Comparison of ENCODE assay signal across 1 cellular context in the genomic region with DNA sequence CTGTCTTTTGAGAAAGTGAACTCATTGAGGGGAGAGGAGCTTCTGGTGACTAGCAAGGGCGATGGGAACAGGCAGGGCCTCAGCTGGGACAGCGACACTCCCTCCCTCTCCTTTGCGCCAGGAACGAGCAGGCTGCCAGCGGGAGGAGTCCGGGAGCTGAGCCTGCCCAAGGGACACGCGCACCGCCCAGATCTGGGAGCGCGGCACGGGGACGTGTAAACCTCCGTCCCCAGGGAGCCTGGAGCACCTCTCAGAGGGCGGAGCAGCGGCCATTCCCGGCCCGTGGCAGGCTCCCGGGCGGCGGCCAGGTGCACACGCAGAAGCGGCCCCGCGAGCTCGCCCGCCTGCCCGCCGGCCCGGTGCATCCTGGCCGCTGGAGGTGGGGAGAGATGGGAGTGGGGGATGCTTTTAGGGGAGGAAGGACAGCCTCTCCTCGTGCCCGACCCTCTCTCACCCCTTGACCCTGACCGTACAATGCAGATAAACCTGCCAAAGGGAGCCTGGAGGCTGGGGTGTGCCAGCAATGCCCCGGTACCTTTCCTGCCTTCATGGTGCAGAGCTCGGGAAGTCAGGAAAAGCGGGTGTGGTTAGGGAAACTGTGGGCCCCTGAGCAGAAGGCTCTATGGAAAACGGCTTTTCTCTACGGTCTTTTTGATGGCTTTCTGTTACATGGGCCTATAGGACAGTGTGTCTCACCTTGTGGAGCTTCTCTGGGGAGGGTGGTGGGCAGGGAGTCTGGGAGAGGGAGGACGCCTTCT.
TF ChIP-seq lines count a peak whose summit lies in the region.

No MANE protein-coding gene starts in this region.

TF ChIP-seq in HEK293, 187 proteins besides CTCF, POLR2A, EP300 and RAD21 (continued from another document and continues in another):
- TF ChIP-seq, protein P1, sequence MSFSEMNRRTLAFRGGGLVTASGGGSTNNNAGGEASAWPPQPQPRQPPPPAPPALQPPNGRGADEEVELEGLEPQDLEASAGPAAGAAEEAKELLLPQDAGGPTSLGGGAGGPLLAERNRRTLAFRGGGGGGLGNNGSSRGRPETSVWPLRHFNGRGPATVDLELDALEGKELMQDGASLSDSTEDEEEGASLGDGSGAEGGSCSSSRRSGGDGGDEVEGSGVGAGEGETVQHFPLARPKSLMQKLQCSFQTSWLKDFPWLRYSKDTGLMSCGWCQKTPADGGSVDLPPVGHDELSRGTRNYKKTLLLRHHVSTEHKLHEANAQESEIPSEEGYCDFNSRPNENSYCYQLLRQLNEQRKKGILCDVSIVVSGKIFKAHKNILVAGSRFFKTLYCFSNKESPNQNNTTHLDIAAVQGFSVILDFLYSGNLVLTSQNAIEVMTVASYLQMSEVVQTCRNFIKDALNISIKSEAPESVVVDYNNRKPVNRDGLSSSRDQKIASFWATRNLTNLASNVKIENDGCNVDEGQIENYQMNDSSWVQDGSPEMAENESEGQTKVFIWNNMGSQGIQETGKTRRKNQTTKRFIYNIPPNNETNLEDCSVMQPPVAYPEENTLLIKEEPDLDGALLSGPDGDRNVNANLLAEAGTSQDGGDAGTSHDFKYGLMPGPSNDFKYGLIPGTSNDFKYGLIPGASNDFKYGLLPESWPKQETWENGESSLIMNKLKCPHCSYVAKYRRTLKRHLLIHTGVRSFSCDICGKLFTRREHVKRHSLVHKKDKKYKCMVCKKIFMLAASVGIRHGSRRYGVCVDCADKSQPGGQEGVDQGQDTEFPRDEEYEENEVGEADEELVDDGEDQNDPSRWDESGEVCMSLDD (tag by site-specific recombination; IDR thresholded peaks at IDR 0.05): 0 out of 2 replicates have a peak, but pooled peaks have one; percentile 36
- TF ChIP-seq SP3 (tag by site-specific recombination; IDR thresholded peaks at IDR 0.05) (peak; percentile 64), ZNF768 (tag by site-specific recombination; IDR thresholded peaks at IDR 0.05) (no peak), ZNF701 (tag by site-specific recombination; IDR thresholded peaks at IDR 0.05) (no peak), ZNF48 (tag by site-specific recombination; IDR thresholded peaks at IDR 0.05) (no peak), ZNF555 (tag by site-specific recombination; conservative IDR thresholded peaks at IDR 0.05) (no peak), ZFP41 (tag by site-specific recombination; IDR thresholded peaks at IDR 0.05; ENCODE audit: borderline replicate concordance) (no peak), ZNF707 (tag by site-specific recombination; IDR thresholded peaks at IDR 0.05) (no peak), ZBTB11 (tag by site-specific recombination; conservative IDR thresholded peaks at IDR 0.05; ENCODE audit: low read depth) (peak; percentile 34; the same call in 1 of the 2 replicates), ZNF670 (tag by site-specific recombination; IDR thresholded peaks at IDR 0.05; ENCODE audit: low read depth) (no peak), MZF1 (tag by site-specific recombination; IDR thresholded peaks at IDR 0.05; ENCODE audit: borderline replicate concordance) (no peak), KLF1 (tag by site-specific recombination; IDR thresholded peaks at IDR 0.05) (peak; percentile 74; the same call in 1 of the 2 replicates), ZNF121 (tag by site-specific recombination; IDR thresholded peaks at IDR 0.05) (no peak), ZNF148 (tag by site-specific recombination; IDR thresholded peaks at IDR 0.05; ENCODE audit: borderline replicate concordance) (no peak), AEBP2 (tag by site-specific recombination; IDR thresholded peaks at IDR 0.05; ENCODE audit: borderline replicate concordance) (no peak), IKZF3 (tag by site-specific recombination; IDR thresholded peaks at IDR 0.05) (peak; percentile 88), ZNF175 (tag by site-specific recombination; IDR thresholded peaks at IDR 0.05) (no peak), ZNF423 (tag by site-specific recombination; IDR thresholded peaks at IDR 0.05) (peak; percentile 76), ZBTB21 (tag by site-specific recombination; IDR thresholded peaks at IDR 0.05) (no peak), REPIN1 (tag by site-specific recombination; IDR thresholded peaks at IDR 0.05; ENCODE audit: low read depth) (no peak), KLF8 (tag by site-specific recombination; IDR thresholded peaks at IDR 0.05) (no peak), RBAK (tag by site-specific recombination; IDR thresholded peaks at IDR 0.05) (no peak), ZNF544 (tag by site-specific recombination; IDR thresholded peaks at IDR 0.05) (no peak), ZNF324 (tag by site-specific recombination; IDR thresholded peaks at IDR 0.05) (no peak), KLF10 (tag by site-specific recombination; IDR thresholded peaks at IDR 0.05) (no peak), ZNF266 (tag by site-specific recombination; IDR thresholded peaks at IDR 0.05; ENCODE audit: low read depth) (no peak), ZBTB1 (tag by site-specific recombination; IDR thresholded peaks at IDR 0.05) (no peak), GLI4 (tag by site-specific recombination; IDR thresholded peaks at IDR 0.05) (no peak), OSR2 (tag by site-specific recombination; IDR thresholded peaks at IDR 0.05) (0 out of 2 replicates have a peak, but pooled peaks have one; percentile 33), ZNF76 (tag by site-specific recombination; IDR thresholded peaks at IDR 0.05; ENCODE audit: borderline replicate concordance, low read depth) (peak; percentile 49; the same call in 1 of the 2 replicates), GLIS2 (tag by site-specific recombination; IDR thresholded peaks at IDR 0.05) (0 out of 2 replicates have a peak, but pooled peaks have one; percentile 13), ZNF416 (tag by site-specific recombination; IDR thresholded peaks at IDR 0.05) (no peak), ZNF843 (tag by site-specific recombination; IDR thresholded peaks at IDR 0.05) (no peak), ZNF596 (tag by site-specific recombination; IDR thresholded peaks at IDR 0.05) (no peak), ZNF37A (tag by site-specific recombination; IDR thresholded peaks at IDR 0.05) (no peak), ZNF426 (tag by site-specific recombination; IDR thresholded peaks at IDR 0.05) (no peak), ZNF174 (tag by site-specific recombination; IDR thresholded peaks at IDR 0.05) (no peak), ZNF354C (tag by site-specific recombination; IDR thresholded peaks at IDR 0.05; ENCODE audit: borderline replicate concordance, low read depth) (no peak), ZNF549 (tag by site-specific recombination; IDR thresholded peaks at IDR 0.05) (no peak), TSHZ1 (tag by site-specific recombination; IDR thresholded peaks at IDR 0.05; ENCODE audit: borderline replicate concordance) (no peak), ZNF114 (tag by site-specific recombination; IDR thresholded peaks at IDR 0.05) (no peak), ZNF112 (tag by site-specific recombination; IDR thresholded peaks at IDR 0.05) (no peak), ZNF133 (tag by site-specific recombination; IDR thresholded peaks at IDR 0.05) (no peak)
- TF ChIP-seq, protein P2, sequence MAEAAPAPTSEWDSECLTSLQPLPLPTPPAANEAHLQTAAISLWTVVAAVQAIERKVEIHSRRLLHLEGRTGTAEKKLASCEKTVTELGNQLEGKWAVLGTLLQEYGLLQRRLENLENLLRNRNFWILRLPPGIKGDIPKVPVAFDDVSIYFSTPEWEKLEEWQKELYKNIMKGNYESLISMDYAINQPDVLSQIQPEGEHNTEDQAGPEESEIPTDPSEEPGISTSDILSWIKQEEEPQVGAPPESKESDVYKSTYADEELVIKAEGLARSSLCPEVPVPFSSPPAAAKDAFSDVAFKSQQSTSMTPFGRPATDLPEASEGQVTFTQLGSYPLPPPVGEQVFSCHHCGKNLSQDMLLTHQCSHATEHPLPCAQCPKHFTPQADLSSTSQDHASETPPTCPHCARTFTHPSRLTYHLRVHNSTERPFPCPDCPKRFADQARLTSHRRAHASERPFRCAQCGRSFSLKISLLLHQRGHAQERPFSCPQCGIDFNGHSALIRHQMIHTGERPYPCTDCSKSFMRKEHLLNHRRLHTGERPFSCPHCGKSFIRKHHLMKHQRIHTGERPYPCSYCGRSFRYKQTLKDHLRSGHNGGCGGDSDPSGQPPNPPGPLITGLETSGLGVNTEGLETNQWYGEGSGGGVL (tag by site-specific recombination; IDR thresholded peaks at IDR 0.05): no peak
- TF ChIP-seq, protein P3, sequence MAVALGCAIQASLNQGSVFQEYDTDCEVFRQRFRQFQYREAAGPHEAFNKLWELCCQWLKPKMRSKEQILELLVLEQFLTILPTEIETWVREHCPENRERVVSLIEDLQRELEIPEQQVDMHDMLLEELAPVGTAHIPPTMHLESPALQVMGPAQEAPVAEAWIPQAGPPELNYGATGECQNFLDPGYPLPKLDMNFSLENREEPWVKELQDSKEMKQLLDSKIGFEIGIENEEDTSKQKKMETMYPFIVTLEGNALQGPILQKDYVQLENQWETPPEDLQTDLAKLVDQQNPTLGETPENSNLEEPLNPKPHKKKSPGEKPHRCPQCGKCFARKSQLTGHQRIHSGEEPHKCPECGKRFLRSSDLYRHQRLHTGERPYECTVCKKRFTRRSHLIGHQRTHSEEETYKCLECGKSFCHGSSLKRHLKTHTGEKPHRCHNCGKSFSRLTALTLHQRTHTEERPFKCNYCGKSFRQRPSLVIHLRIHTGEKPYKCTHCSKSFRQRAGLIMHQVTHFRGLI (tag by site-specific recombination; IDR thresholded peaks at IDR 0.05): no peak
